18 cellular contexts compared by ENCODE assay signal in genomic region chr3:53836084-53836872, GRCh38. TPM values are rescaled to one million over a fixed set of nuclear protein-coding genes. Genes with fewer than 3 reads are reported as not detected.
DNase-seq lines count a peak whose midpoint lies in the region; ATAC-seq and TF ChIP-seq lines count a peak whose summit lies in the region.
"Had no signal": no experiment of that assay in that cellular context is flagged by ENCODE, and none has a peak within 500 bp of the region (broad histone marks: within the 10 kb centered on the region; RNA-seq: fewer than 3 reads in every experiment).

No MANE protein-coding gene starts in this region.

- no peaks in the 10 kb centered on the region for H4K20me1 ChIP-seq in smooth muscle cell (ENCODE audit: low read depth)

- DNase-seq in stimulated activated naive CD8-positive, alpha-beta T cell treated with anti-CD3 and anti-CD28 coated beads, Interleukin-15, amount 100 ng/mL, for 72 hours = no peak
- no peak for DNase-seq in stimulated activated naive CD8-positive, alpha-beta T cell treated with anti-CD3 and anti-CD28 coated beads, Interleukin-15, Interleukin-2, amounts not matched to agents 100 U/mL and 50 U/mL, for 24 hours
- DNase-seq in endodermal cell (peak; percentile 26), sigmoid colon (peak; percentile 42), activated gamma-delta T cell treated with Interleukin-2 at 50 U/mL for 16 hours (no peak), smooth muscle cell (lab: John Stamatoyannopoulos, UW; ENCODE audit: unreplicated experiment) (no peak)
- DNase-seq: BE2C; CD4-positive, alpha-beta memory T cell; DMS153; DMS79 treated with DMSO at 0.1 percent for 48 hours; EL; GOT3; H9 had no signal

- H3K4me3 ChIP-seq in endodermal cell (ENCODE audit: low read length) (no peak overlapping the region), sigmoid colon (no peak overlapping the region), smooth muscle cell (no peak overlapping the region)
- H3K4me3 ChIP-seq: A549 had no signal

- no peaks in the 10 kb centered on the region for H3K9me3 ChIP-seq in endodermal cell (ENCODE audit: control insufficient read depth, low read length)
- H3K9me3 ChIP-seq in sigmoid colon = no peaks in the 10 kb centered on the region
- no peaks in the 10 kb centered on the region for H3K9me3 ChIP-seq in smooth muscle cell (replicated peaks; ENCODE audit: low read depth)
- H3K9me3 ChIP-seq: A549, BE2C had no signal

- H3F3A ChIP-seq in smooth muscle cell (ENCODE audit: low read depth) = no peaks in the 10 kb centered on the region

- H3K27ac ChIP-seq in endodermal cell (ENCODE audit: low read depth, low read length) = no peak overlapping the region
- H3K27ac ChIP-seq in sigmoid colon = no peak overlapping the region
- H3K27ac ChIP-seq in smooth muscle cell (ENCODE audit: low read depth) = no peak overlapping the region
- H3K27ac ChIP-seq: A549, C4-2B had no signal

- no peak overlapping the region for H3K4me3 Mint-ChIP-seq in stimulated activated naive CD8-positive, alpha-beta T cell treated with anti-CD3 and anti-CD28 coated beads, Interleukin-15, amount 100 ng/mL, for 72 hours
- H3K4me3 Mint-ChIP-seq in endodermal cell = no peak overlapping the region
- H3K4me3 Mint-ChIP-seq: CD4-positive, alpha-beta memory T cell; H9 had no signal

- no peaks in the 10 kb centered on the region for H3K79me2 ChIP-seq in smooth muscle cell (ENCODE audit: low read depth)

- no peak for TF ChIP-seq POLR2A in sigmoid colon (IDR thresholded peaks at IDR 0.05)

- WGBS in endodermal cell (ENCODE audit: insufficient coverage in 1 of 2, insufficient read length in 1 of 2), 2 experiments = 94% methylated on average over 9 of the region's 9 CpGs; no CpG with 5 or more reads in 1 of the 2 experiments
- 96% methylated on average over 9 of the region's 9 CpGs for WGBS in sigmoid colon, 2 donors
- 98% methylated on average over 9 of the region's 9 CpGs for WGBS in smooth muscle cell (ENCODE audit: low lambda C conversion rate)

- no peaks in the 10 kb centered on the region for H3K9me3 Mint-ChIP-seq in stimulated activated naive CD8-positive, alpha-beta T cell treated with anti-CD3 and anti-CD28 coated beads, Interleukin-15, amount 100 ng/mL, for 72 hours
- H3K9me3 Mint-ChIP-seq in endodermal cell = no peaks in the 10 kb centered on the region
- H3K9me3 Mint-ChIP-seq: CD4-positive, alpha-beta memory T cell; H9 had no signal

- H3K4me1 ChIP-seq in endodermal cell (ENCODE audit: control insufficient read depth, insufficient read depth, low read length) = no peaks in the 10 kb centered on the region
- no peaks in the 10 kb centered on the region for H3K4me1 ChIP-seq in sigmoid colon
- no peaks in the 10 kb centered on the region for H3K4me1 ChIP-seq in smooth muscle cell (ENCODE audit: low read depth)
- H3K4me1 ChIP-seq: A549, BE2C had no signal

- no peak overlapping the region for H3K9ac ChIP-seq in endodermal cell (ENCODE audit: extremely low read depth, low read length, poor library complexity, severe bottlenecking)
- H3K9ac ChIP-seq in smooth muscle cell (ENCODE audit: low read depth) = no peak overlapping the region

- no peak overlapping the region for H2AFZ ChIP-seq in smooth muscle cell (ENCODE audit: low read depth)

- ATAC-seq in stimulated activated naive CD8-positive, alpha-beta T cell treated with anti-CD3 and anti-CD28 coated beads, Interleukin-15, amount 100 ng/mL, for 72 hours = peak; percentile 38
- ATAC-seq in stimulated activated naive CD8-positive, alpha-beta T cell treated with anti-CD3 and anti-CD28 coated beads, Interleukin-15, Interleukin-2, amounts not matched to agents 100 U/mL and 50 U/mL, for 24 hours = no peak
- no peak for ATAC-seq in GM21447 (IDR thresholded peaks at IDR 0.05; ENCODE audit: unreplicated experiment)
- ATAC-seq: A549 had no signal

- peaks cover 27% of the 10 kb centered on the region for H3K36me3 Mint-ChIP-seq in endodermal cell (ENCODE audit: low read depth)
- H3K36me3 Mint-ChIP-seq: CD4-positive, alpha-beta memory T cell had no signal

- no peak for TF ChIP-seq EP300 in sigmoid colon (IDR thresholded peaks at IDR 0.05)

- intact Hi-C loops in sigmoid colon (cut with DNase I) = no loop called here

- H3K36me3 ChIP-seq in endodermal cell (ENCODE audit: control insufficient read depth, insufficient read depth, low read length) (peaks cover 6% of the 10 kb centered on the region), sigmoid colon (no peaks in the 10 kb centered on the region), smooth muscle cell (ENCODE audit: low read depth) (no peaks in the 10 kb centered on the region)
- H3K36me3 ChIP-seq: BE2C had no signal

- H3K4me1 Mint-ChIP-seq in stimulated activated naive CD8-positive, alpha-beta T cell treated with anti-CD3 and anti-CD28 coated beads, Interleukin-15, amount 100 ng/mL, for 72 hours = no peaks in the 10 kb centered on the region
- H3K4me1 Mint-ChIP-seq in endodermal cell = peaks cover 1% of the 10 kb centered on the region
- H3K4me1 Mint-ChIP-seq: CD4-positive, alpha-beta memory T cell had no signal

- H3K4me2 ChIP-seq in smooth muscle cell = no peak overlapping the region
- H3K4me2 ChIP-seq: A549 had no signal

- H3K27me3 Mint-ChIP-seq in stimulated activated naive CD8-positive, alpha-beta T cell treated with anti-CD3 and anti-CD28 coated beads, Interleukin-15, amount 100 ng/mL, for 72 hours = peaks cover 5% of the 10 kb centered on the region
- H3K27me3 Mint-ChIP-seq in endodermal cell (ENCODE audit: insufficient read depth) = no peaks in the 10 kb centered on the region

- no peaks in the 10 kb centered on the region for H3K27me3 ChIP-seq in endodermal cell (ENCODE audit: control insufficient read depth, insufficient read depth, low read length, poor library complexity, severe bottlenecking)
- H3K27me3 ChIP-seq in sigmoid colon = no peaks in the 10 kb centered on the region
- no peaks in the 10 kb centered on the region for H3K27me3 ChIP-seq in smooth muscle cell (ENCODE audit: low read depth)
- H3K27me3 ChIP-seq: BE2C had no signal

- peak overlapping the region in 1 of 2 donors; percentile 48 for H3K27ac Mint-ChIP-seq in stimulated activated naive CD8-positive, alpha-beta T cell treated with anti-CD3 and anti-CD28 coated beads, Interleukin-15, amount 100 ng/mL, for 72 hours
- no peak overlapping the region for H3K27ac Mint-ChIP-seq in endodermal cell

- no peak for TF ChIP-seq CTCF in endodermal cell (conservative IDR thresholded peaks at IDR 0.05)
- no peak for TF ChIP-seq CTCF in sigmoid colon (IDR thresholded peaks at IDR 0.05)
- TF ChIP-seq CTCF in smooth muscle cell (IDR thresholded peaks at IDR 0.05; ENCODE audit: borderline replicate concordance, insufficient read depth, poor library complexity, severe bottlenecking) = no peak

RNA-seq across cellular contexts. Expression of gene CHDH, which starts 9.9 kb away (rescaled TPM):
- total RNA-seq in endodermal cell (10 to 100 TPM; 12.7 to 21.4 TPM), sigmoid colon (1 to 10 TPM; 1.1 to 1.8 (median 1.7) TPM), smooth muscle cell (0.36 TPM in 1 of 2 replicates, not detected in the other)
- polyA plus RNA-seq in endodermal cell (2013, experiment 1 of 2) = 2.0 TPM
- 3.1 TPM for polyA plus RNA-seq in endodermal cell (2013, experiment 2 of 2)
- polyA plus RNA-seq in sigmoid colon (1 to 10 TPM; 5.4 to 9.5 (median 6.8) TPM), smooth muscle cell (0.51 and 0.60 TPM in 2 replicates)
- total RNA-seq: HT1080 had no signal

RNA-seq across cellular contexts. Expression of gene IL17RB, which starts 10.1 kb away (rescaled TPM):
- total RNA-seq in endodermal cell (1 to 10 TPM; 6.2 to 8.4 TPM), sigmoid colon (1 to 10 TPM; 1.1 to 2.8 (median 1.7) TPM), smooth muscle cell (0.22 TPM in 1 of 2 replicates, not detected in the other)
- 3.3 TPM for polyA plus RNA-seq in endodermal cell (2013, experiment 1 of 2)
- polyA plus RNA-seq in endodermal cell (2013, experiment 2 of 2) = 3.5 TPM
- polyA plus RNA-seq in sigmoid colon (1 to 10 TPM; 1.2 to 9.0 (median 2.8) TPM), smooth muscle cell (0.40 and 0.58 TPM in 2 replicates)
- total RNA-seq: HT1080 had no signal
- polyA plus RNA-seq: AG04450 had no signal

RNA-seq across cellular contexts. Expression of gene ACTR8, which starts 45.7 kb away (rescaled TPM):
- total RNA-seq in endodermal cell (10 to 100 TPM; 32.9 to 41.6 TPM), sigmoid colon (10 to 100 TPM; 18.5 to 30.7 (median 20.4) TPM), smooth muscle cell (17.4 and 20.3 TPM in 2 replicates)
- 30.4 TPM for polyA plus RNA-seq in endodermal cell (2013, experiment 1 of 2)
- polyA plus RNA-seq in endodermal cell (2013, experiment 2 of 2) = 26.7 TPM
- polyA plus RNA-seq in sigmoid colon (10 to 100 TPM in 2 of 3 donors, 1 to 10 TPM in 1; 9.0 to 15.3 (median 12.9) TPM), smooth muscle cell (19.0 and 23.1 TPM in 2 replicates)

RNA-seq across cellular contexts. Expression of gene SELENOK, which starts 55.4 kb away (rescaled TPM):
- total RNA-seq in endodermal cell (10 to 100 TPM; 47.0 to 47.1 TPM), sigmoid colon (100 to 1,000 TPM in 1 of 4 donors, 10 to 100 TPM in 3; 61.5 to 108 (median 77.7) TPM), smooth muscle cell (67.7 and 72.0 TPM in 2 replicates)
- 88.0 TPM for polyA plus RNA-seq in endodermal cell (2013, experiment 1 of 2)
- polyA plus RNA-seq in endodermal cell (2013, experiment 2 of 2) = 85.5 TPM
- polyA plus RNA-seq in sigmoid colon (100 to 1,000 TPM in 2 of 3 donors, 10 to 100 TPM in 1; 57.2 to 173 (median 151) TPM), smooth muscle cell (183 and 199 TPM in 2 replicates)

Comparison
In these comparisons a context has a peak if more than half of its experiments do, and no peak if none do; other contexts are left out.
1. DNase-seq: peak in endodermal cell (single experiment) and sigmoid colon (single experiment); none in stimulated activated naive CD8-positive, alpha-beta T cell treated with anti-CD3 and anti-CD28 coated beads, Interleukin-15, amount 100 ng/mL, for 72 hours (0 of 2), stimulated activated naive CD8-positive, alpha-beta T cell treated with anti-CD3 and anti-CD28 coated beads, Interleukin-15, Interleukin-2, amounts not matched to agents 100 U/mL and 50 U/mL, for 24 hours (single experiment), activated gamma-delta T cell treated with Interleukin-2 at 50 U/mL for 16 hours (single experiment) and smooth muscle cell (single experiment).
2. RNA of gene CHDH, which starts 9.9 kb away (total RNA-seq): 12.7 to 21.4 TPM in endodermal cell; 1.1 to 1.8 TPM in sigmoid colon and 0.36 TPM in smooth muscle cell; every median in the first group is over 4 times any median in the second.